In genomic region chr22:32203181-32204105, GRCh38 we compare ENCODE assay signal across 10 cellular contexts. TPM values are rescaled to one million over a fixed set of nuclear protein-coding genes. Genes with fewer than 3 reads are reported as not detected.
DNase-seq lines count a peak whose midpoint lies in the region; ATAC-seq and TF ChIP-seq lines count a peak whose summit lies in the region.
"Had no signal": no experiment of that assay in that cellular context is flagged by ENCODE, and none has a peak within 500 bp of the region (broad histone marks: within the 10 kb centered on the region; RNA-seq: fewer than 3 reads in every experiment).

No MANE protein-coding gene starts in this region.

- no peak for TF ChIP-seq POLR2A in suprapubic skin (IDR thresholded peaks at IDR 0.05)

- no peak for TF ChIP-seq CTCF in VCaP (conservative IDR thresholded peaks at IDR 0.05)
- no peak for TF ChIP-seq CTCF in suprapubic skin (IDR thresholded peaks at IDR 0.05)

- no peak for TF ChIP-seq EP300 in suprapubic skin (IDR thresholded peaks at IDR 0.05)

- DNase-seq in Right ventricle myocardium superior (no peak), right cardiac atrium (no peak), iPS DF 6.9 (ENCODE audit: low read depth, low spot score) (no peak), suprapubic skin (ENCODE audit: low spot score in 2 of 2) (no peak), NCI-H345 (lab: John Stamatoyannopoulos, UW) (no peak)

- ATAC-seq in Right ventricle myocardium superior (ENCODE audit: poor library complexity) (peak; percentile 18), right cardiac atrium (no peak), HG03442 (IDR thresholded peaks at IDR 0.05; ENCODE audit: unreplicated experiment) (no peak), HG02970 (IDR thresholded peaks at IDR 0.05; ENCODE audit: low FRiP score, unreplicated experiment) (no peak)

- H3K9me3 ChIP-seq in right cardiac atrium (ENCODE audit: control insufficient read depth, low read length) (no peaks in the 10 kb centered on the region), iPS DF 6.9 (ENCODE audit: control insufficient read depth, insufficient read depth, low read length) (no peaks in the 10 kb centered on the region), suprapubic skin (no peaks in the 10 kb centered on the region)

- no peak overlapping the region for H3K4me3 ChIP-seq in right cardiac atrium (ENCODE audit: low read length)
- H3K4me3 ChIP-seq in iPS DF 6.9 (ENCODE audit: low read length) = peak overlapping the region; percentile 9; the same call in 1 of the 2 replicates
- peak overlapping the region; percentile 29 for H3K4me3 ChIP-seq in suprapubic skin

- no peak overlapping the region for H3K27ac ChIP-seq in right cardiac atrium (ENCODE audit: low read length)
- peak overlapping the region; percentile 88 for H3K27ac ChIP-seq in VCaP
- H3K27ac ChIP-seq in iPS DF 6.9 (ENCODE audit: low read length) = no peak overlapping the region
- H3K27ac ChIP-seq in suprapubic skin = no peak overlapping the region

- intact Hi-C loops in Right ventricle myocardium superior (cut with DNase I) (loop anchor here (10.0 kb wide), 1 partner anchor 229 kb away; no protein-coding TSS in a partner anchor), right cardiac atrium (cut with DNase I) (no loop called here)

- 46% methylated on average over 56 of the region's 56 CpGs for WGBS in right cardiac atrium
- no CpG with 5 or more reads among the region's 56 CpGs for WGBS in iPS DF 6.9 (ENCODE audit: insufficient coverage, insufficient read length)
- WGBS in suprapubic skin = 33% methylated on average over 31 of the region's 56 CpGs

- H3K36me3 ChIP-seq in iPS DF 6.9 (ENCODE audit: control insufficient read depth, insufficient read depth, low read length) (no peaks in the 10 kb centered on the region), suprapubic skin (no peaks in the 10 kb centered on the region)

- H3K4me1 ChIP-seq in right cardiac atrium (ENCODE audit: control insufficient read depth, insufficient read depth, low read length) = no peaks in the 10 kb centered on the region
- H3K4me1 ChIP-seq in iPS DF 6.9 (ENCODE audit: control insufficient read depth, insufficient read depth, low read length) = peaks cover 5% of the 10 kb centered on the region; the same call in 1 of the 2 replicates
- H3K4me1 ChIP-seq in suprapubic skin = peaks cover 21% of the 10 kb centered on the region

- H3K27me3 ChIP-seq in right cardiac atrium (ENCODE audit: control insufficient read depth, insufficient read depth) = no peaks in the 10 kb centered on the region
- peaks cover 26% of the 10 kb centered on the region for H3K27me3 ChIP-seq in iPS DF 6.9 (ENCODE audit: control insufficient read depth, insufficient read depth, low read length)
- peaks cover 55% of the 10 kb centered on the region for H3K27me3 ChIP-seq in suprapubic skin

RNA-seq across cellular contexts. Expression of gene RFPL2, which starts 1.4 kb away (rescaled TPM):
- not detected for total RNA-seq in Right ventricle myocardium superior
- not detected for total RNA-seq in right cardiac atrium
- polyA plus RNA-seq in right cardiac atrium = not detected
- not detected for total RNA-seq in suprapubic skin
- total RNA-seq: fibroblast of lung, myocyte had no signal
- polyA plus RNA-seq: fibroblast of lung had no signal

RNA-seq across cellular contexts. Expression of gene C22orf42, which starts 44.3 kb away (rescaled TPM):
- total RNA-seq in Right ventricle myocardium superior (not detected), right cardiac atrium (not detected), suprapubic skin (not detected)
- polyA plus RNA-seq in right cardiac atrium = not detected
- total RNA-seq: fibroblast of lung, myocyte had no signal
- polyA plus RNA-seq: fibroblast of lung had no signal

RNA-seq across cellular contexts. Expression of gene SLC5A4, which starts 51.7 kb away (rescaled TPM):
- total RNA-seq in Right ventricle myocardium superior (not detected), right cardiac atrium (1 to 10 TPM in 1 of 4 donors, under 1 TPM in 2, not detected in 1; 0.31 to 1.0 (median 0.32) TPM), suprapubic skin (under 1 TPM in 1 of 4 donors, not detected in 3; 0.38 TPM)
- polyA plus RNA-seq in right cardiac atrium = 0.36 TPM
- total RNA-seq: fibroblast of lung, myocyte had no signal
